Comparison of ENCODE assay signal across 25 cellular contexts in genomic region chr1:90488451-90488850, GRCh38.
A peak's percentile ranks its signal among the peaks of the same experiment; 100 is the strongest.
DNase-seq lines count a peak whose midpoint lies in the region; ATAC-seq, FAIRE-seq and TF ChIP-seq lines count a peak whose summit lies in the region.
"Had no signal": no experiment of that assay in that cellular context is flagged by ENCODE, and none has a peak within 500 bp of the region (broad histone marks: within the 10 kb centered on the region; RNA-seq: fewer than 3 reads in every experiment).

No MANE protein-coding gene starts in this region.

- H3K27ac ChIP-seq in GM23248 (no peak overlapping the region), PC-3 (ENCODE audit: low read length) (no peak overlapping the region)
- H3K27ac ChIP-seq: KMS-11, lower lobe of right lung, right lobe of liver, thyroid gland had no signal

- peak; percentile 4 for DNase-seq in GM23248
- DNase-seq in PC-3, result peak; percentile 5
- DNase-seq in dedifferentiated amniotic fluid mesenchymal stem cell (ENCODE audit: extremely low spot score), result peak; percentile 20
- peak; percentile 47 for DNase-seq in urothelium cell line (ENCODE audit: low spot score)
- DNase-seq in effector CD4-positive, alpha-beta T cell, result no peak
- DNase-seq: activated CD4-positive, alpha-beta T cell treated with anti-CD3 and anti-CD28 coated beads for 4 hours; activated CD8-positive, alpha-beta memory T cell treated with anti-CD3 and anti-CD28 coated beads for 24 hours; activated gamma-delta T cell treated with Interleukin-2 at 50 U/mL for 16 hours; activated T-cell treated with anti-CD3 and anti-CD28 coated beads, Interleukin-2, amount 50 U/mL, for 1 hour; CD8-positive, alpha-beta memory T cell; DMS53; lower lobe of right lung; NCI-H1694; NCI-H69; posterior cingulate gyrus; right lobe of liver; RPMI8226; stimulated activated naive CD8-positive, alpha-beta T cell treated with anti-CD3 and anti-CD28 coated beads, Interleukin-15, Interleukin-2, amounts not matched to agents 100 U/mL and 50 U/mL, for 24 hours; T-helper 2 cell; thyroid gland had no signal

- no peak for TF ChIP-seq CTCF in PC-3 (conservative IDR thresholded peaks at IDR 0.05; ENCODE audit: low read depth, low read length)

- H3K9me2 ChIP-seq in GM23248 (ENCODE audit: insufficient read depth) (no peaks in the 10 kb centered on the region), PC-3 (replicated peaks; ENCODE audit: low read length) (no peaks in the 10 kb centered on the region)

- CTCF ChIA-PET in PC-3 (lab: Charles Lee), result no interaction called here

- BruUV-seq in PC-3 (replicated peaks; lab: Mats Ljungman, UMichigan), result no TSS peak

- no peak overlapping the region for H3K4me2 ChIP-seq in GM23248 (ENCODE audit: unreplicated experiment)
- no peak overlapping the region for H3K4me2 ChIP-seq in PC-3 (ENCODE audit: low read length)
- H3K4me2 ChIP-seq: KMS-11 had no signal

- H3F3A ChIP-seq in GM23248 (ENCODE audit: insufficient read depth), result no peaks in the 10 kb centered on the region
- no peaks in the 10 kb centered on the region for H3F3A ChIP-seq in PC-3 (ENCODE audit: low read length, unreplicated experiment)

- H3K4me3 ChIP-seq in GM23248, result no peak overlapping the region
- H3K4me3 ChIP-seq in PC-3 (ENCODE audit: low read length), result no peak overlapping the region
- H3K4me3 ChIP-seq: GM12878, lower lobe of right lung, right lobe of liver, thyroid gland had no signal

- H4K20me1 ChIP-seq in GM23248 (ENCODE audit: insufficient read depth), result no peaks in the 10 kb centered on the region
- H4K20me1 ChIP-seq in PC-3 (ENCODE audit: low read length), result no peaks in the 10 kb centered on the region

- H3K36me3 ChIP-seq in GM23248 (ENCODE audit: low read depth) (no peaks in the 10 kb centered on the region), PC-3 (ENCODE audit: low read depth, low read length) (no peaks in the 10 kb centered on the region)
- H3K36me3 ChIP-seq: lower lobe of right lung, right lobe of liver, thyroid gland had no signal

- intact Hi-C loops in PC-3 (cut with micrococcal nuclease), result no loop called here

- in situ Hi-C loops in GM23248 (cut with MboI), result no loop called here

- H3K9me3 ChIP-seq in GM23248 (ENCODE audit: low read depth) (no peaks in the 10 kb centered on the region), PC-3 (ENCODE audit: low read length) (no peaks in the 10 kb centered on the region)
- H3K9me3 ChIP-seq: lower lobe of right lung, right lobe of liver, thyroid gland had no signal

- H3K9ac ChIP-seq in GM23248 (no peak overlapping the region), PC-3 (ENCODE audit: low read length) (no peak overlapping the region)
- H3K9ac ChIP-seq: KMS-11 had no signal

- WGBS in GM23248 (ENCODE audit: low coverage in 1 of 2, low lambda C conversion rate in 2 of 2, missing lambda C conversion rate in 2 of 2), 2 experiments, result 10 to 13% methylated on average over 5 of the region's 5 CpGs

- ATAC-seq in PC-3, result no peak
- ATAC-seq in GM19395 (IDR thresholded peaks at IDR 0.05; ENCODE audit: unreplicated experiment), result no peak
- ATAC-seq in GM21737 (IDR thresholded peaks at IDR 0.05; ENCODE audit: unreplicated experiment), result no peak
- ATAC-seq: GM12878; lower lobe of right lung; right lobe of liver; SK-N-SH treated with all-trans-retinoic acid at 6 μM for 48 hours; stimulated activated naive CD8-positive, alpha-beta T cell treated with anti-CD3 and anti-CD28 coated beads, Interleukin-15, Interleukin-2, amounts not matched to agents 100 U/mL and 50 U/mL, for 24 hours had no signal

- no peak for FAIRE-seq in urothelium cell line (lab: Jason Lieb, UNC)
- FAIRE-seq: GM12878 had no signal

- H3K79me2 ChIP-seq in GM23248 (ENCODE audit: insufficient read depth), result no peaks in the 10 kb centered on the region
- no peaks in the 10 kb centered on the region for H3K79me2 ChIP-seq in PC-3 (ENCODE audit: low read length)

- POLR2A ChIA-PET in PC-3 (lab: Charles Lee; ENCODE audit: unreplicated experiment), result no interaction called here

- H2AFZ ChIP-seq in GM23248 (no peak overlapping the region), PC-3 (ENCODE audit: low read length) (no peak overlapping the region)

- H3K4me1 ChIP-seq in GM23248 (ENCODE audit: insufficient read depth) (no peaks in the 10 kb centered on the region), PC-3 (ENCODE audit: insufficient read depth, low read length) (no peaks in the 10 kb centered on the region)
- H3K4me1 ChIP-seq: lower lobe of right lung, right lobe of liver, thyroid gland had no signal

- no peaks in the 10 kb centered on the region for H3K27me3 ChIP-seq in GM23248 (replicated peaks; ENCODE audit: insufficient read depth)
- H3K27me3 ChIP-seq in PC-3 (ENCODE audit: low read length), result peaks cover 44% of the 10 kb centered on the region
- H3K27me3 ChIP-seq: right lobe of liver, thyroid gland had no signal
